Comparison of ENCODE assay signal across 9 cellular contexts in the genomic region with DNA sequence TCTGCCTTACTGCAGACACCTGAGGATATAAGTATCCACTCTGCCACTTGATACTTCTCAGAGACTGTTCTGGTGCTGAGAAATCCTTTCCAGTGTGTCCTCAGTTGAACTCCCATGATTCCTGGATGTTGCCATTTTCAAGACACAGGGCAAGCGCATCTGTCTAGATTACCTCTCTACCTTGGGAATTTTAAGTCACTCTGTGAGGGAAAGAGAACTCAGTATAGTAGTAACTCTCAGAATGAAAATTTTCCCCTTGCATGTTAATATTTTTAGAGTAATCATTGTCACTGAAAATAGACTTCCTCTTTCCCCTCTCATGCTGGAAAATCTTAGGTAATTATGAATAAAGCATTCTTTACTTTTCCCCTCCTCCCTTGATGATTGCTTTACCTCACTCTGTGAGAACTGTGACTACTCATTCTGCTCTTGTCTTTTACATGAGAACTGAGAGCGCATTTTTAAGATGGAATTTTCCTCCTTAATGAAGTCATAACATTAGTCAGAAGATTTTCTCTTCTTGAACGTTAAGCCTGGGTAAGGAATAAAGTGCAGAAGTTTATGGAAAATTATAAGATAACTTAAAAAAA. TPM values are rescaled to one million over a fixed set of nuclear protein-coding genes. Genes with fewer than 3 reads are reported as not detected.
A peak's percentile ranks its signal among the peaks of the same experiment; 100 is the strongest.
DNase-seq lines count a peak whose midpoint lies in the region; ATAC-seq, FAIRE-seq and TF ChIP-seq lines count a peak whose summit lies in the region.
"Had no signal": no experiment of that assay in that cellular context is flagged by ENCODE, and none has a peak within 500 bp of the region (broad histone marks: within the 10 kb centered on the region; RNA-seq: fewer than 3 reads in every experiment).

No MANE protein-coding gene starts in this region.

- H3K27me3 Mint-ChIP-seq in activated naive CD4-positive, alpha-beta T cell treated with anti-CD3 and anti-CD28 coated beads for 36 hours (ENCODE audit: low read depth): no peaks in the 10 kb centered on the region

- in situ Hi-C loops in transverse colon (cut with MboI; ENCODE audit: low pct_ligation_motif_present in 1 of 4, low pct_unique_long_range_greater_than_20kb in 1 of 4, low sequenced_read_pairs in 3 of 4): no loop called here

- no peaks in the 10 kb centered on the region for H3K9me3 Mint-ChIP-seq in activated naive CD4-positive, alpha-beta T cell treated with anti-CD3 and anti-CD28 coated beads for 36 hours

- peak; percentile 46 for FAIRE-seq in kidney (lab: Jason Lieb, UNC)

- H3K36me3 ChIP-seq in RWPE2 (ENCODE audit: low read depth) (peaks cover 8% of the 10 kb centered on the region), kidney (ENCODE audit: control insufficient read depth in 1 of 2, insufficient read depth in 2 of 2, low read length in 2 of 2) (peaks cover 0 to 5% of the 10 kb centered on the region in 2 donors), transverse colon (no peaks in the 10 kb centered on the region)

- intact Hi-C loops in activated naive CD4-positive, alpha-beta T cell treated with anti-CD3 and anti-CD28 coated beads for 36 hours (cut with micrococcal nuclease): loop anchor here (1.0 to 5.0 kb wide), 9 partner anchors 12 to 282 kb away; no protein-coding TSS in a partner anchor
- intact Hi-C loops in kidney (cut with DNase I) (no loop called here), transverse colon (cut with DNase I; ENCODE audit: low total_unique reads) (no loop called here)

- no peak overlapping the region for H3K4me3 Mint-ChIP-seq in activated naive CD4-positive, alpha-beta T cell treated with anti-CD3 and anti-CD28 coated beads for 36 hours

- ATAC-seq in HG02885 (IDR thresholded peaks at IDR 0.05; ENCODE audit: poor library complexity, unreplicated experiment): peak; percentile 65
- peak; percentile 64 for ATAC-seq in RWPE2 (ENCODE audit: low read depth)

- no peak overlapping the region for H3K4me3 ChIP-seq in RWPE2 (ENCODE audit: severe bottlenecking)
- no peak overlapping the region for H3K4me3 ChIP-seq in kidney (ENCODE audit: low read length in 2 of 2)
- no peak overlapping the region for H3K4me3 ChIP-seq in transverse colon

- peak overlapping the region; percentile 87 for H3K27ac Mint-ChIP-seq in activated naive CD4-positive, alpha-beta T cell treated with anti-CD3 and anti-CD28 coated beads for 36 hours

- CTCF ChIA-PET in activated naive CD4-positive, alpha-beta T cell treated with anti-CD3 and anti-CD28 coated beads for 36 hours (lab: Charles Lee): interaction anchor here (1.0 kb wide), 1 partner anchor 262 kb away, joined by 3 read pairs; no protein-coding TSS in a partner anchor

- TF ChIP-seq EP300 in transverse colon (IDR thresholded peaks at IDR 0.05; ENCODE audit: low read depth): no peak

- TF ChIP-seq CTCF in RWPE2 (IDR thresholded peaks at IDR 0.05; ENCODE audit: poor library complexity, severe bottlenecking) (no peak), kidney (IDR thresholded peaks at IDR 0.05; ENCODE audit: borderline replicate concordance, extremely low read depth, insufficient read depth) (no peak), transverse colon (IDR thresholded peaks at IDR 0.05) (no peak)

- WGBS in transverse colon (ENCODE audit: low coverage in 1 of 2), 2 donors: 37 to 45% methylated on average over 3 of the region's 3 CpGs

- peak overlapping the region; percentile 46 for H3K27ac ChIP-seq in RWPE2 (ENCODE audit: poor library complexity, severe bottlenecking)
- H3K27ac ChIP-seq in kidney (ENCODE audit: low read depth in 2 of 2, low read length in 2 of 2): no peak overlapping the region
- H3K27ac ChIP-seq in transverse colon: peak overlapping the region in 2 of 4 donors; percentile 37 to 38

- H3K4me1 Mint-ChIP-seq in activated naive CD4-positive, alpha-beta T cell treated with anti-CD3 and anti-CD28 coated beads for 36 hours (ENCODE audit: low read depth): peaks cover 85% of the 10 kb centered on the region

- H3K9ac ChIP-seq in kidney (ENCODE audit: low read length in 2 of 2): no peak overlapping the region

- H3K9me3 ChIP-seq in RWPE2 (ENCODE audit: severe bottlenecking): no peaks in the 10 kb centered on the region
- H3K9me3 ChIP-seq in kidney (ENCODE audit: control insufficient read depth in 1 of 2, low read length in 2 of 2): no peaks in the 10 kb centered on the region
- no peaks in the 10 kb centered on the region for H3K9me3 ChIP-seq in transverse colon

- H3K27me3 ChIP-seq in RWPE2 (ENCODE audit: insufficient read depth, poor library complexity, severe bottlenecking): no peaks in the 10 kb centered on the region
- H3K27me3 ChIP-seq in transverse colon: no peaks in the 10 kb centered on the region

- peaks cover 32% of the 10 kb centered on the region for H3K36me3 Mint-ChIP-seq in activated naive CD4-positive, alpha-beta T cell treated with anti-CD3 and anti-CD28 coated beads for 36 hours (ENCODE audit: low read depth)

- DNase-seq in activated naive CD4-positive, alpha-beta T cell treated with anti-CD3 and anti-CD28 coated beads for 36 hours: no peak
- DNase-seq in activated naive CD4-positive, alpha-beta T cell treated with Interleukin-2 at 50 U/mL for 16 hours: no peak
- DNase-seq in RWPE2 (ENCODE audit: low spot score): no peak
- no peak for DNase-seq in kidney
- DNase-seq in transverse colon: no peak
- DNase-seq in DMS153 (lab: John Stamatoyannopoulos, UW): no peak
- no peak for DNase-seq in LoVo (ENCODE audit: low spot score)
- DNase-seq: DND-41 had no signal

- peaks cover 34% of the 10 kb centered on the region for H3K4me1 ChIP-seq in RWPE2 (ENCODE audit: insufficient read depth, poor library complexity, severe bottlenecking)
- H3K4me1 ChIP-seq in kidney (ENCODE audit: control insufficient read depth in 1 of 2, insufficient read depth in 1 of 2, low read depth in 1 of 2, low read length in 2 of 2): peaks cover 4 to 5% of the 10 kb centered on the region in 2 donors
- H3K4me1 ChIP-seq in transverse colon: peaks cover 25 to 55% (median 28%) of the 10 kb centered on the region in 4 donors

- no peak for TF ChIP-seq POLR2A in transverse colon (IDR thresholded peaks at IDR 0.05)

RNA-seq across cellular contexts. Expression of gene TET2, which starts 45.0 kb away (rescaled TPM):
- total RNA-seq in activated naive CD4-positive, alpha-beta T cell treated with anti-CD3 and anti-CD28 coated beads for 36 hours: 10 to 100 TPM; 36.0 to 36.1 TPM
- total RNA-seq in kidney: 31.5 TPM
- polyA plus RNA-seq in kidney (ENCODE audit: insufficient read depth, low read depth, low replicate concordance): 1.8 TPM
- total RNA-seq in transverse colon: 10 to 100 TPM; 23.9 to 33.6 (median 29.5) TPM
